9 cellular contexts compared by ENCODE assay signal in genomic region chr20:45342863-45343444, GRCh38. TPM values are rescaled to one million over a fixed set of nuclear protein-coding genes. Genes with fewer than 3 reads are reported as not detected.
DNase-seq lines count a peak whose midpoint lies in the region; ATAC-seq, FAIRE-seq and TF ChIP-seq lines count a peak whose summit lies in the region.
"Had no signal": no experiment of that assay in that cellular context is flagged by ENCODE, and none has a peak within 500 bp of the region (broad histone marks: within the 10 kb centered on the region; RNA-seq: fewer than 3 reads in every experiment).

No MANE protein-coding gene starts in this region.

- H3K4me3 ChIP-seq in HCT116 (replicated peaks in 1 of 2; ENCODE audit: low read depth in 1 of 2, low read length in 2 of 2) (peak overlapping the region; percentile 18 to 82; a peak in 3 of 4 replicates), kidney (ENCODE audit: low read length in 2 of 2) (peak overlapping the region; percentile 57 to 85), small intestine (ENCODE audit: low read depth in 1 of 2, low read length in 2 of 2) (peak overlapping the region in 1 of 2 donors; percentile 18)

- peak overlapping the region; percentile 91 for H3K4me2 ChIP-seq in HCT116 (ENCODE audit: low read length)

- no peaks in the 10 kb centered on the region for H3K27me3 Mint-ChIP-seq in natural killer cell treated with Interleukin-12 subunit alpha and Interleukin-12 subunit beta and Interleukin-15 and Interleukin-18, amount 100 ng/mL, for 72 hours

- no peak for DNase-seq in HCT116 (ENCODE audit: low read depth, low spot score)
- DNase-seq in kidney: no peak
- peak; percentile 80 for DNase-seq in small intestine
- no peak for DNase-seq in UCSD-AML1 (lab: John Stamatoyannopoulos, UW; ENCODE audit: unreplicated experiment)
- no peak for DNase-seq in natural killer cell treated with Interleukin-12 subunit alpha and Interleukin-12 subunit beta and Interleukin-15 and Interleukin-18, amount 100 ng/mL, for 72 hours (ENCODE audit: low spot score)
- DNase-seq in DMS 273 treated with DMSO at 0.1 percent for 48 hours (lab: John Stamatoyannopoulos, UW): no peak

- whole genome bisulfite sequencing in small intestine, 3 donors: 11 to 57% (median 29%) methylated on average over 6 of the region's 6 CpGs

- RAD21 ChIA-PET in HCT116 (lab: Charles Lee; ENCODE audit: low non-redundant PET in 1 of 2, low total read pairs in 2 of 2, uncharacterized antibody in 2 of 2, unreplicated experiment in 2 of 2): no interaction called here

- no peak for TF ChIP-seq POLR2A in HCT116 (IDR thresholded peaks at IDR 0.05; ENCODE audit: borderline replicate concordance, extremely low read depth, insufficient read depth, insufficient read length)

- BruUV-seq in HCT116 (replicated peaks; lab: Mats Ljungman, UMichigan): no TSS peak

- H3K27me3 ChIP-seq in HCT116 (ENCODE audit: insufficient read depth, low read length) (no peaks in the 10 kb centered on the region), small intestine (ENCODE audit: control insufficient read depth in 2 of 2, insufficient read depth in 2 of 2, low read length in 2 of 2) (no peaks in the 10 kb centered on the region)

- H3K4me1 ChIP-seq in HCT116 (ENCODE audit: control insufficient read depth in 1 of 2, insufficient read depth in 2 of 2, low read length in 2 of 2): peaks cover 92 to 98% of the 10 kb centered on the region in 2 experiments
- H3K4me1 ChIP-seq in kidney (ENCODE audit: control insufficient read depth in 1 of 2, insufficient read depth in 1 of 2, low read depth in 1 of 2, low read length in 2 of 2): peaks cover 53 to 59% of the 10 kb centered on the region in 2 donors
- H3K4me1 ChIP-seq in small intestine (ENCODE audit: control insufficient read depth in 2 of 2, insufficient read depth in 1 of 2, low read depth in 1 of 2, low read length in 1 of 2): peaks cover 14 to 19% of the 10 kb centered on the region in 2 donors

- CTCF ChIA-PET in HCT116 (lab: Charles Lee): interaction anchor here (1.0 kb wide), 1 partner anchor 428 kb away, joined by 3 read pairs; no protein-coding TSS in a partner anchor

- H4K20me1 ChIP-seq in HCT116 (ENCODE audit: insufficient read depth): no peaks in the 10 kb centered on the region

- intact Hi-C loops in HCT116 (cut with micrococcal nuclease): no loop called here
- intact Hi-C loops in kidney (cut with DNase I): no loop called here

- no peak for FAIRE-seq in kidney (lab: Jason Lieb, UNC)
- FAIRE-seq in small intestine (lab: Jason Lieb, UNC): no peak

- POLR2A ChIA-PET in HCT116 (lab: Charles Lee): interaction anchor here (1.0 to 2.1 kb wide), 8 partner anchors 8 to 31 kb away, joined by 3 to 11 read pairs (median 4); partner anchors contain the start of gene SYS1

- peak overlapping the region in 1 of 2 donors; percentile 56 for H3K27ac Mint-ChIP-seq in natural killer cell treated with Interleukin-12 subunit alpha and Interleukin-12 subunit beta and Interleukin-15 and Interleukin-18, amount 100 ng/mL, for 72 hours

- TF ChIP-seq CTCF in HCT116 (IDR thresholded peaks at IDR 0.05 in 2 of 3, conservative IDR thresholded peaks at IDR 0.05 in 1 of 3; ENCODE audit: borderline replicate concordance in 1 of 3, insufficient read depth in 1 of 3, low read depth in 2 of 3, low read length in 2 of 3): no peak
- TF ChIP-seq CTCF in kidney (IDR thresholded peaks at IDR 0.05; ENCODE audit: borderline replicate concordance, extremely low read depth, insufficient read depth): no peak

- H2AFZ ChIP-seq in HCT116 (ENCODE audit: low read depth, low read length, poor library complexity, severe bottlenecking): no peak overlapping the region

- H3K27ac ChIP-seq in HCT116 (ENCODE audit: low read depth, low read length): peak overlapping the region; percentile 82
- peak overlapping the region; percentile 0 for H3K27ac ChIP-seq in angular gyrus (ENCODE audit: low read depth, low read length)
- H3K27ac ChIP-seq in kidney (ENCODE audit: low read depth in 2 of 2, low read length in 2 of 2): peak overlapping the region; percentile 96 to 99
- H3K27ac ChIP-seq in small intestine (ENCODE audit: low read depth in 1 of 2, low read length in 1 of 2): peak overlapping the region; percentile 94 to 96
- H3K27ac ChIP-seq: HL-60 had no signal

- H3K36me3 Mint-ChIP-seq in natural killer cell treated with Interleukin-12 subunit alpha and Interleukin-12 subunit beta and Interleukin-15 and Interleukin-18, amount 100 ng/mL, for 72 hours: no peaks in the 10 kb centered on the region

- H3K4me3 Mint-ChIP-seq in natural killer cell treated with Interleukin-12 subunit alpha and Interleukin-12 subunit beta and Interleukin-15 and Interleukin-18, amount 100 ng/mL, for 72 hours: no peak overlapping the region

- peaks cover 100% of the 10 kb centered on the region for H3K79me2 ChIP-seq in HCT116 (ENCODE audit: insufficient read depth, low read length)

- ATAC-seq in HCT116 (no peak), HG02852 (IDR thresholded peaks at IDR 0.05; ENCODE audit: unreplicated experiment) (no peak)
- no peak for ATAC-seq in natural killer cell treated with Interleukin-12 subunit alpha and Interleukin-12 subunit beta and Interleukin-15 and Interleukin-18, amount 100 ng/mL, for 72 hours

- H3K4me1 Mint-ChIP-seq in natural killer cell treated with Interleukin-12 subunit alpha and Interleukin-12 subunit beta and Interleukin-15 and Interleukin-18, amount 100 ng/mL, for 72 hours (ENCODE audit: low read depth in 2 of 2): peaks cover 20 to 27% of the 10 kb centered on the region in 2 donors

- H3K9ac ChIP-seq in HCT116 (ENCODE audit: low read length) (peak overlapping the region; percentile 80), kidney (ENCODE audit: low read length in 2 of 2) (peak overlapping the region; percentile 30 to 100)

- H3K9me3 Mint-ChIP-seq in natural killer cell treated with Interleukin-12 subunit alpha and Interleukin-12 subunit beta and Interleukin-15 and Interleukin-18, amount 100 ng/mL, for 72 hours: no peaks in the 10 kb centered on the region

- H3K36me3 ChIP-seq in HCT116 (ENCODE audit: control insufficient read depth in 1 of 2, insufficient read depth in 2 of 2, low read length in 2 of 2) (peaks cover 0 to 13% of the 10 kb centered on the region in 2 experiments; a peak in 1 of 4 replicates), kidney (ENCODE audit: control insufficient read depth in 1 of 2, insufficient read depth in 2 of 2, low read length in 2 of 2) (peaks cover 0 to 19% of the 10 kb centered on the region in 2 donors), small intestine (ENCODE audit: control insufficient read depth in 2 of 2, insufficient read depth in 2 of 2, low read length in 2 of 2) (no peaks in the 10 kb centered on the region)

- TF ChIP-seq RAD21 in HCT116 (IDR thresholded peaks at IDR 0.05; ENCODE audit: low read depth): no peak

- no peaks in the 10 kb centered on the region for H3K9me3 ChIP-seq in HCT116 (ENCODE audit: control insufficient read depth in 1 of 2, insufficient read depth in 1 of 2, low read depth in 1 of 2, low read length in 2 of 2)
- no peaks in the 10 kb centered on the region for H3K9me3 ChIP-seq in kidney (ENCODE audit: control insufficient read depth in 1 of 2, low read length in 2 of 2)
- no peaks in the 10 kb centered on the region for H3K9me3 ChIP-seq in small intestine (ENCODE audit: control insufficient read depth, low read depth)

- H3K9me2 ChIP-seq in HCT116 (ENCODE audit: insufficient read depth): no peaks in the 10 kb centered on the region

TF ChIP-seq in HCT116, 20 proteins besides CTCF, POLR2A, EP300 and RAD21 (continues in another document):
- no peak for TF ChIP-seq YY1 (IDR thresholded peaks at IDR 0.05; ENCODE audit: extremely low read depth, insufficient replicate concordance, low read depth, low read length)
- no peak for TF ChIP-seq FOSL1 (IDR thresholded peaks at IDR 0.05; ENCODE audit: low read depth)
- no peak for TF ChIP-seq TCF7L2 (IDR thresholded peaks at IDR 0.05; ENCODE audit: borderline replicate concordance, extremely low read depth, insufficient read depth, insufficient read length)
- no peak for TF ChIP-seq EZH2 (IDR thresholded peaks at IDR 0.05)
- no peak for TF ChIP-seq ZNF274 (IDR thresholded peaks at IDR 0.05; ENCODE audit: low read depth, low read length)
- TF ChIP-seq CEBPB (IDR thresholded peaks at IDR 0.05; ENCODE audit: low read depth): no peak
- no peak for TF ChIP-seq CBX3 (IDR thresholded peaks at IDR 0.05; ENCODE audit: low read depth)
- no peak for TF ChIP-seq SP1 (IDR thresholded peaks at IDR 0.05; ENCODE audit: low read depth)

RNA-seq across cellular contexts. Expression of gene SDC4, which starts 5.3 kb away (rescaled TPM):
- total RNA-seq in HCT116 (2021; ENCODE audit: unreplicated experiment): 100 TPM
- polyA plus RNA-seq in HCT116 (2012): 115 and 117 TPM in 2 replicates
- 397 TPM for total RNA-seq in kidney
- 242 TPM for polyA plus RNA-seq in kidney (ENCODE audit: insufficient read depth, low read depth, low replicate concordance)
- polyA plus RNA-seq in small intestine: 10 to 100 TPM; 14.3 to 31.5 (median 15.4) TPM
- 10 to 100 TPM; 23.3 to 43.5 TPM for total RNA-seq in natural killer cell treated with Interleukin-12 subunit alpha and Interleukin-12 subunit beta and Interleukin-15 and Interleukin-18, amount 100 ng/mL, for 72 hours

RNA-seq across cellular contexts. Expression of gene SYS1, which starts 20.0 kb away (rescaled TPM):
- total RNA-seq in HCT116 (2021; ENCODE audit: unreplicated experiment) (20.5 TPM), kidney (38.7 TPM)
- 21.2 and 26.3 TPM in 2 replicates for polyA plus RNA-seq in HCT116 (2012)
- polyA plus RNA-seq in kidney (ENCODE audit: insufficient read depth, low read depth, low replicate concordance) (39.8 TPM), small intestine (10 to 100 TPM; 13.6 to 31.4 (median 22.4) TPM)
- total RNA-seq in natural killer cell treated with Interleukin-12 subunit alpha and Interleukin-12 subunit beta and Interleukin-15 and Interleukin-18, amount 100 ng/mL, for 72 hours: 10 to 100 TPM; 23.3 to 31.4 TPM

RNA-seq across cellular contexts. Expression of gene MATN4, which starts 34.9 kb away (rescaled TPM):
- 0.64 TPM for total RNA-seq in HCT116 (2021; ENCODE audit: unreplicated experiment)
- polyA plus RNA-seq in HCT116 (2012): 0.61 and 0.62 TPM in 2 replicates
- 0.19 TPM for total RNA-seq in kidney
- polyA plus RNA-seq in kidney (ENCODE audit: insufficient read depth, low read depth, low replicate concordance): 0.19 TPM
- under 1 TPM in 1 of 3 donors, not detected in 2; 0.07 TPM for polyA plus RNA-seq in small intestine
- 1 to 10 TPM in 1 of 2 donors, under 1 TPM in 1; 0.31 to 1.4 TPM for total RNA-seq in natural killer cell treated with Interleukin-12 subunit alpha and Interleukin-12 subunit beta and Interleukin-15 and Interleukin-18, amount 100 ng/mL, for 72 hours

RNA-seq across cellular contexts. Expression of gene TP53TG5, which starts 35.2 kb away (rescaled TPM):
- total RNA-seq in HCT116 (2021; ENCODE audit: unreplicated experiment) (0.76 TPM), kidney (not detected)
- 0.34 and 0.64 TPM in 2 replicates for polyA plus RNA-seq in HCT116 (2012)
- polyA plus RNA-seq in kidney (ENCODE audit: insufficient read depth, low read depth, low replicate concordance) (not detected), small intestine (under 1 TPM in 1 of 3 donors, not detected in 2; 0.19 TPM)
- not detected for total RNA-seq in natural killer cell treated with Interleukin-12 subunit alpha and Interleukin-12 subunit beta and Interleukin-15 and Interleukin-18, amount 100 ng/mL, for 72 hours

RNA-seq across cellular contexts. Expression of gene RBPJL, which starts 36.3 kb away (rescaled TPM):
- total RNA-seq in HCT116 (2021; ENCODE audit: unreplicated experiment) (not detected), kidney (not detected)
- 0.05 and 0.08 TPM in 2 replicates for polyA plus RNA-seq in HCT116 (2012)
- polyA plus RNA-seq in kidney (ENCODE audit: insufficient read depth, low read depth, low replicate concordance) (not detected), small intestine (1 to 10 TPM in 1 of 3 donors, under 1 TPM in 1, not detected in 1; 0.04 to 1.4 TPM)
- not detected for total RNA-seq in natural killer cell treated with Interleukin-12 subunit alpha and Interleukin-12 subunit beta and Interleukin-15 and Interleukin-18, amount 100 ng/mL, for 72 hours

Comparison
In these comparisons a context has a peak if more than half of its experiments do, and no peak if none do; other contexts are left out.
1. H3K27ac ChIP-seq: peak in every context shown above with its lines; median percentile 98 in kidney; 95 in small intestine; 82 in HCT116; 0 in angular gyrus.